ENCODE assay signal across 2 cellular contexts in genomic region chr5:177427211-177427822, GRCh38.
A peak's percentile ranks its signal among the peaks of the same experiment; 100 is the strongest.
TF ChIP-seq lines count a peak whose summit lies in the region.

No MANE protein-coding gene starts in this region.

TF ChIP-seq in HEK293, 187 proteins besides CTCF, POLR2A, EP300 and RAD21 (continues in another document):
- TF ChIP-seq, protein P1, sequence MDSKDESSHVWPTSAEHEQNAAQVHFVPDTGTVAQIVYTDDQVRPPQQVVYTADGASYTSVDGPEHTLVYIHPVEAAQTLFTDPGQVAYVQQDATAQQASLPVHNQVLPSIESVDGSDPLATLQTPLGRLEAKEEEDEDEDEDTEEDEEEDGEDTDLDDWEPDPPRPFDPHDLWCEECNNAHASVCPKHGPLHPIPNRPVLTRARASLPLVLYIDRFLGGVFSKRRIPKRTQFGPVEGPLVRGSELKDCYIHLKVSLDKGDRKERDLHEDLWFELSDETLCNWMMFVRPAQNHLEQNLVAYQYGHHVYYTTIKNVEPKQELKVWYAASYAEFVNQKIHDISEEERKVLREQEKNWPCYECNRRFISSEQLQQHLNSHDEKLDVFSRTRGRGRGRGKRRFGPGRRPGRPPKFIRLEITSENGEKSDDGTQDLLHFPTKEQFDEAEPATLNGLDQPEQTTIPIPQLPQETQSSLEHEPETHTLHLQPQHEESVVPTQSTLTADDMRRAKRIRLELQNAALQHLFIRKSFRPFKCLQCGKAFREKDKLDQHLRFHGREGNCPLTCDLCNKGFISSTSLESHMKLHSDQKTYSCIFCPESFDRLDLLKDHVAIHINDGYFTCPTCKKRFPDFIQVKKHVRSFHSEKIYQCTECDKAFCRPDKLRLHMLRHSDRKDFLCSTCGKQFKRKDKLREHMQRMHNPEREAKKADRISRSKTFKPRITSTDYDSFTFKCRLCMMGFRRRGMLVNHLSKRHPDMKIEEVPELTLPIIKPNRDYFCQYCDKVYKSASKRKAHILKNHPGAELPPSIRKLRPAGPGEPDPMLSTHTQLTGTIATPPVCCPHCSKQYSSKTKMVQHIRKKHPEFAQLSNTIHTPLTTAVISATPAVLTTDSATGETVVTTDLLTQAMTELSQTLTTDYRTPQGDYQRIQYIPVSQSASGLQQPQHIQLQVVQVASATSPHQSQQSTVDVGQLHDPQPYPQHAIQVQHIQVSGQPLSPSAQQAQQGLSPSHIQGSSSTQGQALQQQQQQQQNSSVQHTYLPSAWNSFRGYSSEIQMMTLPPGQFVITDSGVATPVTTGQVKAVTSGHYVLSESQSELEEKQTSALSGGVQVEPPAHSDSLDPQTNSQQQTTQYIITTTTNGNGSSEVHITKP (tag by site-specific recombination; IDR thresholded peaks at IDR 0.05) = no peak
- TF ChIP-seq, protein P2, sequence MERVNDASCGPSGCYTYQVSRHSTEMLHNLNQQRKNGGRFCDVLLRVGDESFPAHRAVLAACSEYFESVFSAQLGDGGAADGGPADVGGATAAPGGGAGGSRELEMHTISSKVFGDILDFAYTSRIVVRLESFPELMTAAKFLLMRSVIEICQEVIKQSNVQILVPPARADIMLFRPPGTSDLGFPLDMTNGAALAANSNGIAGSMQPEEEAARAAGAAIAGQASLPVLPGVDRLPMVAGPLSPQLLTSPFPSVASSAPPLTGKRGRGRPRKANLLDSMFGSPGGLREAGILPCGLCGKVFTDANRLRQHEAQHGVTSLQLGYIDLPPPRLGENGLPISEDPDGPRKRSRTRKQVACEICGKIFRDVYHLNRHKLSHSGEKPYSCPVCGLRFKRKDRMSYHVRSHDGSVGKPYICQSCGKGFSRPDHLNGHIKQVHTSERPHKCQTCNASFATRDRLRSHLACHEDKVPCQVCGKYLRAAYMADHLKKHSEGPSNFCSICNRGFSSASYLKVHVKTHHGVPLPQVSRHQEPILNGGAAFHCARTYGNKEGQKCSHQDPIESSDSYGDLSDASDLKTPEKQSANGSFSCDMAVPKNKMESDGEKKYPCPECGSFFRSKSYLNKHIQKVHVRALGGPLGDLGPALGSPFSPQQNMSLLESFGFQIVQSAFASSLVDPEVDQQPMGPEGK (tag by site-specific recombination; IDR thresholded peaks at IDR 0.05) = 0 out of 2 replicates have a peak, but pooled peaks have one; percentile 33
- TF ChIP-seq KLF7 (tag by site-specific recombination; IDR thresholded peaks at IDR 0.05; ENCODE audit: borderline replicate concordance) (no peak), ZNF23 (tag by site-specific recombination; IDR thresholded peaks at IDR 0.05; ENCODE audit: borderline replicate concordance) (no peak), SETDB1 (IDR thresholded peaks at IDR 0.05; ENCODE audit: insufficient read length, low read length) (no peak), ZNF341 (tag by site-specific recombination; IDR thresholded peaks at IDR 0.05; ENCODE audit: low read depth) (no peak), SP7 (tag by site-specific recombination; IDR thresholded peaks at IDR 0.05) (no peak), ZNF776 (tag by site-specific recombination; IDR thresholded peaks at IDR 0.05; ENCODE audit: borderline replicate concordance) (no peak), ZFP69B (tag by site-specific recombination; IDR thresholded peaks at IDR 0.05) (0 out of 2 replicates have a peak, but pooled peaks have one; percentile 49), SP2 (tag by site-specific recombination; IDR thresholded peaks at IDR 0.05) (no peak), KLF10 (tag by site-specific recombination; IDR thresholded peaks at IDR 0.05) (0 out of 2 replicates have a peak, but pooled peaks have one; percentile 9), ZNF561 (tag by site-specific recombination; IDR thresholded peaks at IDR 0.05; ENCODE audit: borderline replicate concordance) (no peak), AEBP2 (tag by site-specific recombination; IDR thresholded peaks at IDR 0.05; ENCODE audit: borderline replicate concordance) (no peak), SCRT1 (tag by site-specific recombination; IDR thresholded peaks at IDR 0.05; ENCODE audit: borderline replicate concordance) (no peak), ZBTB26 (tag by site-specific recombination; optimal IDR thresholded peaks at IDR 0.05) (peak; percentile 7)
- TF ChIP-seq, protein P3, sequence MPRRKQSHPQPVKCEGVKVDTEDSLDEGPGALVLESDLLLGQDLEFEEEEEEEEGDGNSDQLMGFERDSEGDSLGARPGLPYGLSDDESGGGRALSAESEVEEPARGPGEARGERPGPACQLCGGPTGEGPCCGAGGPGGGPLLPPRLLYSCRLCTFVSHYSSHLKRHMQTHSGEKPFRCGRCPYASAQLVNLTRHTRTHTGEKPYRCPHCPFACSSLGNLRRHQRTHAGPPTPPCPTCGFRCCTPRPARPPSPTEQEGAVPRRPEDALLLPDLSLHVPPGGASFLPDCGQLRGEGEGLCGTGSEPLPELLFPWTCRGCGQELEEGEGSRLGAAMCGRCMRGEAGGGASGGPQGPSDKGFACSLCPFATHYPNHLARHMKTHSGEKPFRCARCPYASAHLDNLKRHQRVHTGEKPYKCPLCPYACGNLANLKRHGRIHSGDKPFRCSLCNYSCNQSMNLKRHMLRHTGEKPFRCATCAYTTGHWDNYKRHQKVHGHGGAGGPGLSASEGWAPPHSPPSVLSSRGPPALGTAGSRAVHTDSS (tag by site-specific recombination; IDR thresholded peaks at IDR 0.05) = no peak
- TF ChIP-seq, protein P4, sequence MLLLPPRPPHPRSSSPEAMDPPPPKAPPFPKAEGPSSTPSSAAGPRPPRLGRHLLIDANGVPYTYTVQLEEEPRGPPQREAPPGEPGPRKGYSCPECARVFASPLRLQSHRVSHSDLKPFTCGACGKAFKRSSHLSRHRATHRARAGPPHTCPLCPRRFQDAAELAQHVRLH (tag by site-specific recombination; IDR thresholded peaks at IDR 0.05) = no peak

TF ChIP-seq in liver, 16 proteins besides CTCF, POLR2A, EP300 and RAD21 (continued from another document):
- TF ChIP-seq NR2F2 (IDR thresholded peaks at IDR 0.05) = no peak
